Comparison of ENCODE assay signal across 23 cellular contexts in the genomic region with DNA sequence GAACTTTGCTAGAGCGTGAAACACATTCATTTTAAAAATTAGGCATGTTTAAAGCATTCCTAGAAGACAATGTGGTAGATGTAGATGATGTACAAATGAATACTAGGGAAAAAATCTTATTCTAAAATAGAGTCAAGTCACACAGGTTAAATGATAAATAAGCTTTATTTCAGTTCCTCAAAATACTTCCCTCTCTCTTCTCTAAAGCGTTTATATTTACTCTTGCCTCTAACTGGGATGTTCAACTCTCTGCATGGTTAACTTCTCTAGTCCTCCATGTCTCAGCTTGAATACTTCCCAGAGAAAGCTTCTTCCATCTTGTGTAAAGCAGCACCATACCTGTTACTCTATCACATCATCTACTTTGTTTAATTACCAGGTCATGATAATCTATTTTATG. TPM values are rescaled to one million over a fixed set of nuclear protein-coding genes. Genes with fewer than 3 reads are reported as not detected.
DNase-seq lines count a peak whose midpoint lies in the region; ATAC-seq and TF ChIP-seq lines count a peak whose summit lies in the region.
"Had no signal": no experiment of that assay in that cellular context is flagged by ENCODE, and none has a peak within 500 bp of the region (broad histone marks: within the 10 kb centered on the region; RNA-seq: fewer than 3 reads in every experiment).

No MANE protein-coding gene starts in this region.

- no peaks in the 10 kb centered on the region for H3K27me3 Mint-ChIP-seq in naive B cell
- H3K27me3 Mint-ChIP-seq: activated CD4-positive, alpha-beta memory T cell treated with anti-CD3 and anti-CD28 coated beads, Interleukin-2, amount 10 ng/mL, durations not matched to agents 7 days and 5 days had no signal

- no peak overlapping the region for H3K27ac ChIP-seq in upper lobe of right lung
- H3K27ac ChIP-seq: adrenal gland, breast epithelium, pancreas, right lobe of liver, thoracic aorta had no signal

- intact Hi-C loops in upper lobe of right lung (cut with DNase I): no loop called here

- H3K9me3 ChIP-seq in upper lobe of right lung: no peaks in the 10 kb centered on the region
- H3K9me3 ChIP-seq: adrenal gland, breast epithelium, pancreas, right lobe of liver, thoracic aorta had no signal

- no peaks in the 10 kb centered on the region for H3K4me1 ChIP-seq in upper lobe of right lung
- H3K4me1 ChIP-seq: adrenal gland, breast epithelium, pancreas, right lobe of liver had no signal

- H3K9me3 Mint-ChIP-seq in naive B cell: peaks cover 0 to 8% (median 2%) of the 10 kb centered on the region in 7 donors

- no peak for TF ChIP-seq CTCF in upper lobe of right lung (IDR thresholded peaks at IDR 0.05)

- peak overlapping the region in 2 of 8 donors; percentile 12 to 35 for H3K4me3 Mint-ChIP-seq in naive B cell
- H3K4me3 Mint-ChIP-seq: activated CD4-positive, alpha-beta memory T cell treated with anti-CD3 and anti-CD28 coated beads, Interleukin-2, amount 10 ng/mL, durations not matched to agents 7 days and 5 days; CD4-positive, alpha-beta memory T cell; mesothelial cell of epicardium; nephron had no signal

- H3K36me3 ChIP-seq in upper lobe of right lung: no peaks in the 10 kb centered on the region
- H3K36me3 ChIP-seq: adrenal gland, breast epithelium, pancreas, right lobe of liver, thoracic aorta had no signal

- no peaks in the 10 kb centered on the region for H3K36me3 Mint-ChIP-seq in naive B cell
- H3K36me3 Mint-ChIP-seq: CD4-positive, alpha-beta memory T cell; mesothelial cell of epicardium had no signal

- peaks cover 0 to 20% (median 4%) of the 10 kb centered on the region in 3 donors for H3K4me1 Mint-ChIP-seq in naive B cell
- H3K4me1 Mint-ChIP-seq: activated CD4-positive, alpha-beta memory T cell treated with anti-CD3 and anti-CD28 coated beads, Interleukin-2, amount 10 ng/mL, durations not matched to agents 7 days and 5 days; CD4-positive, alpha-beta memory T cell; mesothelial cell of epicardium; nephron had no signal

- H3K27me3 ChIP-seq in upper lobe of right lung: no peaks in the 10 kb centered on the region
- H3K27me3 ChIP-seq: adrenal gland, breast epithelium, pancreas, right lobe of liver had no signal

- no peak overlapping the region for H3K27ac Mint-ChIP-seq in naive B cell
- H3K27ac Mint-ChIP-seq: activated CD4-positive, alpha-beta memory T cell treated with anti-CD3 and anti-CD28 coated beads, Interleukin-2, amount 10 ng/mL, durations not matched to agents 7 days and 5 days; CD4-positive, alpha-beta memory T cell; mesothelial cell of epicardium; nephron had no signal

- peak; percentile 77 for ATAC-seq in GM18517 (IDR thresholded peaks at IDR 0.05; ENCODE audit: unreplicated experiment)
- ATAC-seq in GM21367 (IDR thresholded peaks at IDR 0.05; ENCODE audit: unreplicated experiment): peak; percentile 78
- ATAC-seq in HG03565 (IDR thresholded peaks at IDR 0.05; ENCODE audit: unreplicated experiment): peak; percentile 67
- peak; percentile 53 to 60 for ATAC-seq in naive B cell (ENCODE audit: low read depth in 2 of 2)
- no peak for ATAC-seq in HG02981 (IDR thresholded peaks at IDR 0.05; ENCODE audit: unreplicated experiment)
- no peak for ATAC-seq in upper lobe of right lung
- ATAC-seq: pancreas, right lobe of liver had no signal

- H3K4me3 ChIP-seq in upper lobe of right lung: no peak overlapping the region
- H3K4me3 ChIP-seq: adrenal gland, breast epithelium, pancreas, right lobe of liver, thoracic aorta had no signal

- DNase-seq in naive B cell (no peak), retina (no peak), upper lobe of right lung (no peak)
- DNase-seq: activated CD4-positive, alpha-beta memory T cell treated with anti-CD3 and anti-CD28 coated beads, Interleukin-2, amount 10 ng/mL, durations not matched to agents 7 days and 5 days; activated T-cell treated with anti-CD3 and anti-CD28 coated beads, Interleukin-2, amount 50 U/mL, for 1 hour; adrenal gland; CD4-positive, alpha-beta memory T cell; glutamatergic neuron; NCI-H1694 treated with DMSO at 0.1 percent for 48 hours; NCI-H82; pancreas; right lobe of liver; stimulated activated CD4-positive, alpha-beta T cell treated with anti-CD3 and anti-CD28 coated beads, Interleukin-15, amount 100 ng/mL, for 24 hours; T1000 had no signal

RNA-seq across cellular contexts. Expression of a gene that starts 30.9 kb away (rescaled TPM):
- polyA plus RNA-seq in naive B cell (ENCODE audit: low read depth in 6 of 6): under 1 TPM in 1 of 6 donors, not detected in 5; 0.04 TPM
- total RNA-seq in upper lobe of right lung: not detected
- total RNA-seq: activated CD4-positive, alpha-beta memory T cell treated with anti-CD3 and anti-CD28 coated beads, Interleukin-2, amount 10 ng/mL, durations not matched to agents 7 days and 5 days; CD4-positive, alpha-beta memory T cell; MCF 10A; mesothelial cell of epicardium; right lobe of liver; thoracic aorta had no signal
- polyA plus RNA-seq: CD4-positive, alpha-beta memory T cell had no signal

RNA-seq across cellular contexts. Expression of a gene that starts 58.3 kb away (rescaled TPM):
- under 1 TPM in 2 of 6 donors, not detected in 4; 0.16 to 0.29 TPM for polyA plus RNA-seq in naive B cell (ENCODE audit: low read depth in 6 of 6)
- total RNA-seq in upper lobe of right lung: not detected
- total RNA-seq: activated CD4-positive, alpha-beta memory T cell treated with anti-CD3 and anti-CD28 coated beads, Interleukin-2, amount 10 ng/mL, durations not matched to agents 7 days and 5 days; MCF 10A; mesothelial cell of epicardium; pancreas; right lobe of liver; thoracic aorta had no signal
- polyA plus RNA-seq: adrenal gland; CD4-positive, alpha-beta memory T cell; pancreas had no signal

Comparison
In these comparisons a context has a peak if more than half of its experiments do, and no peak if none do; other contexts are left out.
1. ATAC-seq: peak in GM18517 (single experiment), GM21367 (single experiment), HG03565 (single experiment) and naive B cell (2 of 2); none in HG02981 (single experiment) and upper lobe of right lung (single experiment).